In the genomic region with DNA sequence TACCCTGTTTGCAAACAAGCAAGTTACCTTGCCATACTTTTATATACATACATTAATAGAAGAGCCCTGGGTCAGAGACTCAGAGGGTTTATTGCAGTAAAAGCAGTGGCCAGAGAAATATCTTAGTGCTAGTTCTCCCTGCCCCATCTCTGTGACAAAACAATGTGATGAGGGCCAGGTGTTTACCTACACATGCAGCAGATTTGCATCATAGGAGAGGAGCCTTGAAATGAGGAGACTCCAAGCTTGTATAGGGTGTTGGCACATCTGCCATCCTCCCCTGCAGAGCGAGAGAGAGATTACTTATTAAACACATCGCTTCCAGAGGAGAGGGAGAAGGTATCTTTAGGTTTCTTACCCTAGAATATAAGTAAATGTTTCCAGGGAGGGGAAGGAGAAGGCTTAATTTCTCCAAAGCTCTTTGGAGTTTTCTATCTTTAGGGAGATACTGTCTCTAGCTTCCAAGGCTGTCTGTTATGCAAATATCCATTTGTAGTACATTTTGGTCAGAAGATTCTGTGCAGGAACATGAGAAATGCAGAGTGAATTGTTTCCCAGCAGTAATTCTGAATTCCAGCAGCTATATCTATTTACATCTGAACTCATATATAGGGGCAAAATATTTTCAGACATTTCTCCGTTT, we compare ENCODE assay signal across 22 cellular contexts. TPM values are rescaled to one million over a fixed set of nuclear protein-coding genes. Genes with fewer than 3 reads are reported as not detected.
DNase-seq lines count a peak whose midpoint lies in the region; ATAC-seq and TF ChIP-seq lines count a peak whose summit lies in the region.
"Had no signal": no experiment of that assay in that cellular context is flagged by ENCODE, and none has a peak within 500 bp of the region (broad histone marks: within the 10 kb centered on the region; RNA-seq: fewer than 3 reads in every experiment).

No MANE protein-coding gene starts in this region.

- H4K20me1 ChIP-seq in GM23338 (replicated peaks; ENCODE audit: insufficient read depth) = no peaks in the 10 kb centered on the region

- no peaks in the 10 kb centered on the region for H3K9me2 ChIP-seq in GM23338 (ENCODE audit: insufficient read depth)

- no peak overlapping the region for H3K4me3 Mint-ChIP-seq in GM23338
- no peak overlapping the region for H3K4me3 Mint-ChIP-seq in WTC11
- H3K4me3 Mint-ChIP-seq in type B pancreatic cell = no peak overlapping the region
- H3K4me3 Mint-ChIP-seq: IgD-negative memory B cell, T-cell had no signal

- H3K9me3 Mint-ChIP-seq in GM23338 (peaks cover 5% of the 10 kb centered on the region; the same call in 2 of the 3 replicates), WTC11 (peaks cover 11% of the 10 kb centered on the region), type B pancreatic cell (peaks cover 6% of the 10 kb centered on the region)

- H3K4me1 ChIP-seq in GM23338 (ENCODE audit: insufficient read depth) = peaks cover 22% of the 10 kb centered on the region

- H3K27me3 Mint-ChIP-seq in GM23338 (ENCODE audit: insufficient read depth, low read depth, poor library complexity) = no peaks in the 10 kb centered on the region
- no peaks in the 10 kb centered on the region for H3K27me3 Mint-ChIP-seq in WTC11 (ENCODE audit: low read depth)
- no peaks in the 10 kb centered on the region for H3K27me3 Mint-ChIP-seq in type B pancreatic cell
- H3K27me3 Mint-ChIP-seq: IgD-negative memory B cell, T-cell had no signal

- no peak overlapping the region for H3K27ac ChIP-seq in GM23338 (ENCODE audit: low read depth)
- H3K27ac ChIP-seq: C4-2B, PC-9, RWPE1 had no signal

- peak; percentile 48; the same call in 2 of the 3 replicates for ATAC-seq in GM23338
- ATAC-seq in WTC11 = peak; percentile 74
- ATAC-seq in HG03442 (IDR thresholded peaks at IDR 0.05; ENCODE audit: unreplicated experiment) = no peak
- ATAC-seq: SK-N-SH treated with all-trans-retinoic acid at 6 μM for 48 hours, T-cell had no signal

- POLR2A ChIA-PET in WTC11 (lab: Charles Lee) = no interaction called here

- no peak overlapping the region for H3K27ac Mint-ChIP-seq in GM23338
- peak overlapping the region; percentile 45; the same call in 1 of the 2 replicates for H3K27ac Mint-ChIP-seq in WTC11
- no peak overlapping the region for H3K27ac Mint-ChIP-seq in type B pancreatic cell
- H3K27ac Mint-ChIP-seq: IgD-negative memory B cell, T-cell had no signal

- TF ChIP-seq CTCF in GM23338 (conservative IDR thresholded peaks at IDR 0.05; ENCODE audit: low read depth in 2 of 2) (no peak), WTC11 (IDR thresholded peaks at IDR 0.05) (no peak), type B pancreatic cell (conservative IDR thresholded peaks at IDR 0.05) (no peak)

- no peaks in the 10 kb centered on the region for H3K36me3 ChIP-seq in GM23338 (ENCODE audit: insufficient read depth)

- H2AFZ ChIP-seq in GM23338 = no peak overlapping the region
- H2AFZ ChIP-seq: PC-9 had no signal

- no peak overlapping the region for H3K4me3 ChIP-seq in GM23338
- H3K4me3 ChIP-seq: PC-9 had no signal

- peaks cover 12% of the 10 kb centered on the region for H3K79me2 ChIP-seq in GM23338 (replicated peaks; ENCODE audit: insufficient read depth)

- H3K36me3 Mint-ChIP-seq in GM23338 (ENCODE audit: low read depth) (peaks cover 12% of the 10 kb centered on the region; the same call in 2 of the 3 replicates), WTC11 (peaks cover 12% of the 10 kb centered on the region), type B pancreatic cell (peaks cover 15% of the 10 kb centered on the region)

- no peaks in the 10 kb centered on the region for H3K27me3 ChIP-seq in GM23338 (ENCODE audit: insufficient read depth)

- peak overlapping the region; percentile 2; the same call in 1 of the 2 replicates for H3K4me2 ChIP-seq in GM23338
- H3K4me2 ChIP-seq: PC-9 had no signal

- CTCF ChIA-PET in WTC11 (lab: Charles Lee) = no interaction called here

- peaks cover 23% of the 10 kb centered on the region for H3K4me1 Mint-ChIP-seq in GM23338
- H3K4me1 Mint-ChIP-seq in WTC11 = peaks cover 25% of the 10 kb centered on the region
- H3K4me1 Mint-ChIP-seq in type B pancreatic cell (ENCODE audit: unreplicated experiment) = peaks cover 12% of the 10 kb centered on the region

- H3F3A ChIP-seq in GM23338 (replicated peaks; ENCODE audit: low read depth) = no peaks in the 10 kb centered on the region

- DNase-seq in COR-L47 (lab: John Stamatoyannopoulos, UW) = peak; percentile 4
- DNase-seq in GM23338 (ENCODE audit: low spot score) = peak; percentile 16
- DNase-seq in WTC11 (ENCODE audit: low spot score) = no peak
- DNase-seq in inferior parietal cortex (ENCODE audit: extremely low spot score) = peak; percentile 57
- no peak for DNase-seq in type B pancreatic cell (ENCODE audit: extremely low spot score, unreplicated experiment)
- no peak for DNase-seq in NCI-H1694 (lab: John Stamatoyannopoulos, UW)
- DNase-seq: ACHN, DMS153, MM.1S, NCI-H1092 treated with DMSO at 0.1 percent for 48 hours, NCI-H146, NCI-H2081, NCI-H2227 treated with DMSO at 0.1 percent for 48 hours, NCI-H510A treated with DMSO at 0.1 percent for 48 hours, PC-9, SIG-M5, T-cell had no signal

TF ChIP-seq in GM23338, 12 proteins besides CTCF, POLR2A, EP300 and RAD21 (continues in another document):
- TF ChIP-seq CREB1 (CRISPR knock-in tag; IDR thresholded peaks at IDR 0.05; ENCODE audit: low read depth) = no peak
- TF ChIP-seq STAT1 (IDR thresholded peaks at IDR 0.05; ENCODE audit: unreplicated experiment) = no peak
- TF ChIP-seq, protein P1, sequence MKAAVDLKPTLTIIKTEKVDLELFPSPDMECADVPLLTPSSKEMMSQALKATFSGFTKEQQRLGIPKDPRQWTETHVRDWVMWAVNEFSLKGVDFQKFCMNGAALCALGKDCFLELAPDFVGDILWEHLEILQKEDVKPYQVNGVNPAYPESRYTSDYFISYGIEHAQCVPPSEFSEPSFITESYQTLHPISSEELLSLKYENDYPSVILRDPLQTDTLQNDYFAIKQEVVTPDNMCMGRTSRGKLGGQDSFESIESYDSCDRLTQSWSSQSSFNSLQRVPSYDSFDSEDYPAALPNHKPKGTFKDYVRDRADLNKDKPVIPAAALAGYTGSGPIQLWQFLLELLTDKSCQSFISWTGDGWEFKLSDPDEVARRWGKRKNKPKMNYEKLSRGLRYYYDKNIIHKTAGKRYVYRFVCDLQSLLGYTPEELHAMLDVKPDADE (IDR thresholded peaks at IDR 0.05) = no peak
- TF ChIP-seq POLR2AphosphoS5 (IDR thresholded peaks at IDR 0.05; ENCODE audit: low read depth) = no peak
- TF ChIP-seq NANOG (IDR thresholded peaks at IDR 0.05; ENCODE audit: borderline replicate concordance) = no peak

TF ChIP-seq in WTC11, 78 proteins besides CTCF, POLR2A, EP300 and RAD21:
- TF ChIP-seq FOXP4 (CRISPR knock-in tag; IDR thresholded peaks at IDR 0.05) (0 out of 2 replicates have a peak, but pooled peaks have one; percentile 35), ATF6 (CRISPR knock-in tag; IDR thresholded peaks at IDR 0.05) (no peak)

RNA-seq across cellular contexts. Expression of gene FER, which starts 15.6 kb away (rescaled TPM):
- total RNA-seq in GM23338 (2014; rRNA removed; shearing (Covaris generic)) = 14.2 and 17.4 TPM in 2 replicates
- 23.5 and 34.8 TPM in 2 replicates for polyA plus RNA-seq in GM23338 (2016; fragmentation: Nextera tagmentation; extraction: Ambion mirVana)
- 13.6 to 16.2 TPM (median 13.8 TPM) in 3 replicates for total RNA-seq in WTC11 (2021)
- total RNA-seq in type B pancreatic cell (ENCODE audit: low replicate concordance) = 26.3 and 29.7 TPM in 2 replicates

Comparison
In these comparisons a context has a peak if more than half of its experiments do, and no peak if none do; other contexts are left out.
1. DNase-seq: peak in COR-L47 (single experiment), GM23338 (single experiment) and inferior parietal cortex (single experiment); none in WTC11 (single experiment), type B pancreatic cell (single experiment) and NCI-H1694 (single experiment).